In genomic region chr3:141312359-141313090, GRCh38 we compare ENCODE assay signal across 8 cellular contexts. TPM values are rescaled to one million over a fixed set of nuclear protein-coding genes. Genes with fewer than 3 reads are reported as not detected.
DNase-seq lines count a peak whose midpoint lies in the region; ATAC-seq, FAIRE-seq and TF ChIP-seq lines count a peak whose summit lies in the region.

No MANE protein-coding gene starts in this region.

- FAIRE-seq in endothelial cell of umbilical vein (lab: Jason Lieb, UNC): peak; percentile 54

- H3K9me3 ChIP-seq in Peyer's patch (no peaks in the 10 kb centered on the region), endothelial cell of umbilical vein (replicated peaks; ENCODE audit: control insufficient read depth, insufficient read depth, low read length) (no peaks in the 10 kb centered on the region), ovary (no peaks in the 10 kb centered on the region)

- CTCF ChIA-PET in endothelial cell of umbilical vein (lab: Charles Lee): interaction anchor here (0.9 to 5.6 kb wide), 35 partner anchors 10 to 249 kb away, joined by 3 to 165 read pairs (median 7); partner anchors contain the start of gene PXYLP1

- POLR2A ChIA-PET in endothelial cell of umbilical vein (lab: Charles Lee): interaction anchor here (0.9 to 1.3 kb wide), 2 partner anchors 81 to 140 kb away, joined by 3 to 4 read pairs; partner anchors contain the start of gene PXYLP1

- no peak for TF ChIP-seq EP300 in ovary (IDR thresholded peaks at IDR 0.05)

- H3K4me3 ChIP-seq in Peyer's patch (peak overlapping the region; percentile 53 to 79 (median 58)), endothelial cell of umbilical vein (replicated peaks in 1 of 3; ENCODE audit: insufficient read depth in 1 of 3, low read depth in 1 of 3, low read length in 3 of 3) (peak overlapping the region in 1 of 3 experiments; percentile 49), ovary (peak overlapping the region; percentile 64)

- H2AFZ ChIP-seq in endothelial cell of umbilical vein (ENCODE audit: low read depth, low read length): peak overlapping the region; percentile 86

- intact Hi-C loops in endothelial cell of umbilical vein (cut with micrococcal nuclease) (no loop called here), ovary (cut with DNase I) (loop anchor here in 2 of 4 donors (5.0 kb wide), 2 partner anchors 140 to 145 kb away; no protein-coding TSS in a partner anchor)

- no peak for TF ChIP-seq CTCF in Peyer's patch (IDR thresholded peaks at IDR 0.05)
- no peak for TF ChIP-seq CTCF in endothelial cell of umbilical vein (IDR thresholded peaks at IDR 0.05; ENCODE audit: extremely low read depth in 1 of 2, insufficient read depth in 1 of 2, low read depth in 1 of 2, low read length in 2 of 2)
- TF ChIP-seq CTCF in ovary (IDR thresholded peaks at IDR 0.05): no peak

- no peaks in the 10 kb centered on the region for H3K79me2 ChIP-seq in endothelial cell of umbilical vein (ENCODE audit: control insufficient read depth, insufficient read depth, low read length)

- H3K9ac ChIP-seq in endothelial cell of umbilical vein (replicated peaks; ENCODE audit: extremely low read depth, insufficient read depth, low read length): no peak overlapping the region

- peak; percentile 76 for DNase-seq in CMK (ENCODE audit: low read depth)
- DNase-seq in Peyer's patch: no peak
- no peak for DNase-seq in endothelial cell of umbilical vein (ENCODE audit: low read depth, low spot score)
- DNase-seq in ovary: no peak
- no peak for DNase-seq in stimulated activated CD4-positive, alpha-beta T cell treated with anti-CD3 and anti-CD28 coated beads, Interleukin-4, amount 100 ng/mL, for 4 hours
- DNase-seq in COR-L47 (lab: John Stamatoyannopoulos, UW): no peak

- H3K27ac ChIP-seq in Peyer's patch (peak overlapping the region in 3 of 4 donors; percentile 79 to 81 (median 79)), endothelial cell of umbilical vein (ENCODE audit: insufficient read depth, low read depth, low read length) (peak overlapping the region; percentile 57), ovary (no peak overlapping the region)

- H3K36me3 ChIP-seq in Peyer's patch (no peaks in the 10 kb centered on the region), endothelial cell of umbilical vein (ENCODE audit: control insufficient read depth in 2 of 2, extremely low read depth in 1 of 2, insufficient read depth in 2 of 2, low read length in 2 of 2) (no peaks in the 10 kb centered on the region), ovary (no peaks in the 10 kb centered on the region)

- ATAC-seq in HG02884 (IDR thresholded peaks at IDR 0.05; ENCODE audit: unreplicated experiment) (no peak), GM21447 (IDR thresholded peaks at IDR 0.05; ENCODE audit: unreplicated experiment) (no peak)

- no peaks in the 10 kb centered on the region for H3K9me1 ChIP-seq in endothelial cell of umbilical vein (replicated peaks; ENCODE audit: control insufficient read depth, extremely low read depth, insufficient read depth, low read length)

- TF ChIP-seq POLR2A in Peyer's patch (IDR thresholded peaks at IDR 0.05): no peak
- no peak for TF ChIP-seq POLR2A in endothelial cell of umbilical vein (IDR thresholded peaks at IDR 0.05; ENCODE audit: low read depth, low read length)
- no peak for TF ChIP-seq POLR2A in ovary (IDR thresholded peaks at IDR 0.05)

- dilution Hi-C loops in endothelial cell of umbilical vein (cut with MboI; ENCODE audit: extremely low pct_ligation_motif_present, low sequenced_read_pairs): no loop called here

- H4K20me1 ChIP-seq in endothelial cell of umbilical vein (replicated peaks; ENCODE audit: control insufficient read depth, extremely low read depth, insufficient read depth, low read length): no peaks in the 10 kb centered on the region

- H3K27me3 ChIP-seq in Peyer's patch (no peaks in the 10 kb centered on the region), endothelial cell of umbilical vein (ENCODE audit: control insufficient read depth in 2 of 2, insufficient read depth in 2 of 2, low read length in 2 of 2) (no peaks in the 10 kb centered on the region), ovary (no peaks in the 10 kb centered on the region)

- H3K4me2 ChIP-seq in endothelial cell of umbilical vein (ENCODE audit: insufficient read depth, low read length): peak overlapping the region; percentile 77

- H3K4me1 ChIP-seq in Peyer's patch (peaks cover 0 to 12% (median 0%) of the 10 kb centered on the region in 4 donors), endothelial cell of umbilical vein (ENCODE audit: control insufficient read depth, extremely low read depth, insufficient read depth, low read length) (peaks cover 11% of the 10 kb centered on the region), ovary (ENCODE audit: insufficient read depth) (peaks cover 5% of the 10 kb centered on the region)

- BruUV-seq in endothelial cell of umbilical vein (replicated peaks; lab: Mats Ljungman, UMichigan): no TSS peak

- 75 to 79% (median 75%) methylated on average over 16 of the region's 16 CpGs for WGBS in ovary, 3 donors

TF ChIP-seq in endothelial cell of umbilical vein, 7 proteins besides CTCF, POLR2A, EP300 and RAD21:
- TF ChIP-seq GATA2 (IDR thresholded peaks at IDR 0.05; ENCODE audit: insufficient read depth, insufficient read length, low read depth, low read length): no peak
- no peak for TF ChIP-seq EZH2 (IDR thresholded peaks at IDR 0.05; ENCODE audit: borderline replicate concordance, low read depth, low read length, severe bottlenecking)
- TF ChIP-seq FOS (IDR thresholded peaks at IDR 0.05; ENCODE audit: borderline replicate concordance, insufficient read depth, low read length): no peak
- TF ChIP-seq, protein P1, sequence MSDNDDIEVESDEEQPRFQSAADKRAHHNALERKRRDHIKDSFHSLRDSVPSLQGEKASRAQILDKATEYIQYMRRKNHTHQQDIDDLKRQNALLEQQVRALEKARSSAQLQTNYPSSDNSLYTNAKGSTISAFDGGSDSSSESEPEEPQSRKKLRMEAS (IDR thresholded peaks at IDR 0.05; ENCODE audit: insufficient read depth, insufficient read length): no peak
- no peak for TF ChIP-seq MYC (IDR thresholded peaks at IDR 0.05; ENCODE audit: low read depth, low read length)
- TF ChIP-seq POLR2AphosphoS5 (IDR thresholded peaks at IDR 0.05; ENCODE audit: insufficient read depth, low read depth, low read length): no peak
- no peak for TF ChIP-seq JUN (IDR thresholded peaks at IDR 0.05; ENCODE audit: borderline replicate concordance, insufficient read depth, insufficient read length, low read depth)
TF ChIP-seq in endothelial cell of umbilical vein: peak in this region for 0.

RNA-seq across cellular contexts. Expression of gene ZBTB38, which starts 55.8 kb away (rescaled TPM):
- total RNA-seq in Peyer's patch (100 to 1,000 TPM; 168 to 254 (median 184) TPM), endothelial cell of umbilical vein (83.4 and 85.2 TPM in 2 replicates), ovary (100 to 1,000 TPM in 2 of 7 donors, 10 to 100 TPM in 5; 77.5 to 125 (median 84.4) TPM)
- polyA plus RNA-seq in endothelial cell of umbilical vein (25.5 and 31.1 TPM in 2 replicates), ovary (10 to 100 TPM; 23.2 to 43.0 TPM)
- 30.2 and 30.5 TPM in 2 replicates for polyA plus RNA-seq in endothelial cell of umbilical vein (2011; cell fraction: cytosol; rRNA removed)
- polyA plus RNA-seq in endothelial cell of umbilical vein (2011; cell fraction: nucleus; rRNA removed): 57.4 and 59.3 TPM in 2 replicates
- polyA plus RNA-seq in endothelial cell of umbilical vein (2012): 58.5 and 77.2 TPM in 2 replicates
- polyA minus RNA-seq in endothelial cell of umbilical vein: 130 and 159 TPM in 2 replicates
- polyA minus RNA-seq in endothelial cell of umbilical vein (2011; cell fraction: cytosol; rRNA and poly(A)+ RNA removed): 30.9 TPM
- polyA minus RNA-seq in endothelial cell of umbilical vein (2011; cell fraction: nucleus; rRNA and poly(A)+ RNA removed): 158 and 229 TPM in 2 replicates

Comparison
In these comparisons a context has a peak if more than half of its experiments do, and no peak if none do; other contexts are left out.
1. H3K27ac ChIP-seq: peak in Peyer's patch (3 of 4) and endothelial cell of umbilical vein (single experiment); none in ovary (0 of 2).